18 cellular contexts compared by ENCODE assay signal in the genomic region with DNA sequence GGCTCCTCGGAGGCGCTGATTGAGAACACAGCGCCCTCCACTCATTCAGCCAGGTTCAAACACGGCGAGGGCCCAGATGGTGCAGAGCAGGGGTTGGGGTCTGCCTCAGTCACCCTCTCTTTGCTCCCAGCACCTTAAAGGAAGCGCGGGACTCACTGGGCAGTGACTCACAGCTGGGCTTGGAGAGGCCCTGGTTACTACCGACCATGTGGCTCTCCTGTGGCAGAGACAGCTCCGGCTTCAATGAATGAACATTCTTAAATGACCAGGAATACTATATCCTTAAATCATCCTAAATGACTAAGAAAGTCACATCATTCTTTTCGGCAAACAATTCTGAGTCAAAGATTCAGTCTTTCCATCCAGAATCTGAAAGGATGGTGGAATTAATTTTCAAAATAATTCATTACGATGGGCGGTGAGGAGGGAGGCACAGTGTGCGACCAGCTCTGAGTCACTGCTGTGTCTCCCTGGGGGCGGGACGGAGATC. TPM values are rescaled to one million over a fixed set of nuclear protein-coding genes. Genes with fewer than 3 reads are reported as not detected.
A peak's percentile ranks its signal among the peaks of the same experiment; 100 is the strongest.
DNase-seq lines count a peak whose midpoint lies in the region; ATAC-seq and TF ChIP-seq lines count a peak whose summit lies in the region.
"Had no signal": no experiment of that assay in that cellular context is flagged by ENCODE, and none has a peak within 500 bp of the region (broad histone marks: within the 10 kb centered on the region; RNA-seq: fewer than 3 reads in every experiment).

No MANE protein-coding gene starts in this region.

- in situ Hi-C loops in IMR-90 (cut with MboI; ENCODE audit: low sequenced_read_pairs) = no loop called here

- H2BK5ac ChIP-seq in IMR-90 (ENCODE audit: low read depth, low read length, poor library complexity, severe bottlenecking) = no peak overlapping the region

- TF ChIP-seq RAD21 in IMR-90 (IDR thresholded peaks at IDR 0.05; ENCODE audit: low read length) = no peak

- ATAC-seq in activated T-cell treated with anti-CD3 and anti-CD28 coated beads, Interleukin-2, amount 50 U/mL, for 72 hours (replicated peaks in 1 of 2) = no peak
- no peak for ATAC-seq in IMR-90 (ENCODE audit: low read depth)
- ATAC-seq: stimulated activated naive CD8-positive, alpha-beta T cell treated with anti-CD3 and anti-CD28 coated beads, Interleukin-15, amount 100 ng/mL, for 72 hours had no signal

- H4K5ac ChIP-seq in IMR-90 (ENCODE audit: low read depth, low read length) = no peak overlapping the region

- H3K4me2 ChIP-seq in IMR-90 (ENCODE audit: low read depth, low read length) (no peak overlapping the region), osteoblast (ENCODE audit: insufficient read depth, low read length) (no peak overlapping the region)

- H2AK5ac ChIP-seq in IMR-90 (ENCODE audit: low read depth, low read length) = no peak overlapping the region

- no peak overlapping the region for H4K8ac ChIP-seq in IMR-90 (ENCODE audit: low read depth in 2 of 2, low read length in 2 of 2)

- H3K36me3 Mint-ChIP-seq in activated T-cell treated with anti-CD3 and anti-CD28 coated beads, Interleukin-2, amount 50 U/mL, for 24 hours (ENCODE audit: low read depth) = peaks cover 79% of the 10 kb centered on the region
- H3K36me3 Mint-ChIP-seq in activated T-cell treated with anti-CD3 and anti-CD28 coated beads, Interleukin-2, amount 50 U/mL, for 72 hours (ENCODE audit: insufficient read depth in 2 of 2) = peaks cover 5 to 16% of the 10 kb centered on the region in 2 donors
- H3K36me3 Mint-ChIP-seq in endothelial cell (ENCODE audit: low read depth, unreplicated experiment) = peaks cover 31% of the 10 kb centered on the region

- H3K9me3 Mint-ChIP-seq in activated T-cell treated with anti-CD3 and anti-CD28 coated beads, Interleukin-2, amount 50 U/mL, for 24 hours = no peaks in the 10 kb centered on the region
- H3K9me3 Mint-ChIP-seq in activated T-cell treated with anti-CD3 and anti-CD28 coated beads, Interleukin-2, amount 50 U/mL, for 72 hours = no peaks in the 10 kb centered on the region
- H3K9me3 Mint-ChIP-seq in endothelial cell (ENCODE audit: unreplicated experiment) = no peaks in the 10 kb centered on the region
- H3K9me3 Mint-ChIP-seq: dendritic cell treated with granulocyte-macrophage colony-stimulating factor and Interleukin-4, amounts not matched to agents 40 ng/mL and 50 ng/mL, for 4 days; stimulated activated naive CD8-positive, alpha-beta T cell treated with anti-CD3 and anti-CD28 coated beads, Interleukin-15, amount 100 ng/mL, for 72 hours had no signal

- dilution Hi-C loops in IMR-90 (cut with HindIII; ENCODE audit: low sequenced_read_pairs, unreplicated experiment) = no loop called here

- H3K27ac ChIP-seq in IMR-90 (ENCODE audit: insufficient read depth, low read length) (no peak overlapping the region), osteoblast (ENCODE audit: low read depth, low read length) (peak overlapping the region; percentile 6)
- H3K27ac ChIP-seq: breast epithelium had no signal

- no peak overlapping the region for H3K56ac ChIP-seq in IMR-90 (ENCODE audit: extremely low read depth, insufficient read depth, low read length)

- intact Hi-C loops in IMR-90 (cut with micrococcal nuclease) = no loop called here

- no peaks in the 10 kb centered on the region for H3K27me3 ChIP-seq in IMR-90 (ENCODE audit: control insufficient read depth, insufficient read depth, low read length)
- H3K27me3 ChIP-seq in osteoblast (ENCODE audit: insufficient read depth, low read length) = no peaks in the 10 kb centered on the region
- H3K27me3 ChIP-seq in H7 (ENCODE audit: control insufficient read depth, insufficient read depth, low read length) = peaks cover 3% of the 10 kb centered on the region; the same call in 1 of the 2 replicates
- H3K27me3 ChIP-seq: breast epithelium, upper lobe of left lung had no signal

- peaks cover 3 to 60% of the 10 kb centered on the region in 2 experiments for H3K79me1 ChIP-seq in IMR-90 (ENCODE audit: low read depth in 1 of 2, low read length in 2 of 2)

- 94% methylated on average over 10 of the region's 15 CpGs; no CpG with 5 or more reads in 1 of the 2 experiments for WGBS in IMR-90 (ENCODE audit: extremely low coverage in 2 of 2, insufficient read length in 1 of 2), 2 experiments

- TSS peak; percentile 80 for BruUV-seq in IMR-90 (replicated peaks; lab: Mats Ljungman, UMichigan)

- no peak overlapping the region for H3K4me3 ChIP-seq in IMR-90 (ENCODE audit: insufficient read depth, low read depth, low read length)
- H3K4me3 ChIP-seq in osteoblast (ENCODE audit: insufficient read depth, low read length) = no peak overlapping the region
- H3K4me3 ChIP-seq in H7 (ENCODE audit: insufficient read depth, low read depth, low read length) = no peak overlapping the region
- H3K4me3 ChIP-seq: breast epithelium, lung, upper lobe of left lung had no signal

- H3K23ac ChIP-seq in IMR-90 (ENCODE audit: low read depth, low read length) = no peak overlapping the region

- TF ChIP-seq POLR2A in IMR-90 (IDR thresholded peaks at IDR 0.05; ENCODE audit: low read depth, low read length) = no peak

- no peak overlapping the region for H2BK120ac ChIP-seq in IMR-90 (ENCODE audit: low read depth, low read length)

- H2BK20ac ChIP-seq in IMR-90 (ENCODE audit: low read depth, low read length) = no peak overlapping the region

- no peak overlapping the region for H2AK9ac ChIP-seq in IMR-90 (replicated peaks; ENCODE audit: low read depth, low read length, poor library complexity)

- H3K14ac ChIP-seq in IMR-90 (replicated peaks; ENCODE audit: low read depth, low read length) = no peak overlapping the region

- peaks cover 33% of the 10 kb centered on the region for H3K79me2 ChIP-seq in osteoblast (ENCODE audit: insufficient read depth, low read length)

- no peak overlapping the region for H3K9ac ChIP-seq in IMR-90 (ENCODE audit: low read depth, low read length)

- H4K20me1 ChIP-seq in IMR-90 (ENCODE audit: insufficient read depth, low read length) (peaks cover 52% of the 10 kb centered on the region), osteoblast (ENCODE audit: insufficient read depth, low read length) (peaks cover 70% of the 10 kb centered on the region)

- H2AFZ ChIP-seq in IMR-90 (replicated peaks; ENCODE audit: low read length, poor library complexity) (peak overlapping the region; percentile 40), osteoblast (ENCODE audit: low read length) (no peak overlapping the region)

- TF ChIP-seq CTCF in IMR-90 (conservative IDR thresholded peaks at IDR 0.05; ENCODE audit: low read depth, low read length) (no peak), endothelial cell (IDR thresholded peaks at IDR 0.05; ENCODE audit: unreplicated experiment) (no peak), osteoblast (IDR thresholded peaks at IDR 0.05; ENCODE audit: extremely low read depth, low read depth, low read length) (no peak)

- H4K91ac ChIP-seq in IMR-90 (ENCODE audit: insufficient read depth, low read depth, low read length) = no peak overlapping the region

- no peak overlapping the region for H2BK15ac ChIP-seq in IMR-90 (ENCODE audit: low read depth, low read length)

- no peak overlapping the region for H3K18ac ChIP-seq in IMR-90 (ENCODE audit: low read depth, low read length)

- POLR2A ChIA-PET in IMR-90 (lab: Charles Lee; ENCODE audit: unreplicated experiment) = no interaction called here

- CTCF ChIA-PET in IMR-90 (lab: Yijun Ruan, JAX) = no interaction called here

- no peak overlapping the region for H3K4me3 Mint-ChIP-seq in activated T-cell treated with anti-CD3 and anti-CD28 coated beads, Interleukin-2, amount 50 U/mL, for 24 hours
- peak overlapping the region in 1 of 2 donors; percentile 52 for H3K4me3 Mint-ChIP-seq in activated T-cell treated with anti-CD3 and anti-CD28 coated beads, Interleukin-2, amount 50 U/mL, for 72 hours
- H3K4me3 Mint-ChIP-seq in endothelial cell (ENCODE audit: unreplicated experiment) = peak overlapping the region; percentile 81
- H3K4me3 Mint-ChIP-seq: dendritic cell treated with granulocyte-macrophage colony-stimulating factor and Interleukin-4, amounts not matched to agents 40 ng/mL and 50 ng/mL, for 4 days; stimulated activated naive CD8-positive, alpha-beta T cell treated with anti-CD3 and anti-CD28 coated beads, Interleukin-15, amount 100 ng/mL, for 72 hours had no signal

- no peaks in the 10 kb centered on the region for H3K27me3 Mint-ChIP-seq in activated T-cell treated with anti-CD3 and anti-CD28 coated beads, Interleukin-2, amount 50 U/mL, for 24 hours
- no peaks in the 10 kb centered on the region for H3K27me3 Mint-ChIP-seq in activated T-cell treated with anti-CD3 and anti-CD28 coated beads, Interleukin-2, amount 50 U/mL, for 72 hours (ENCODE audit: low read depth)
- H3K27me3 Mint-ChIP-seq in endothelial cell (ENCODE audit: unreplicated experiment) = peaks cover 25% of the 10 kb centered on the region
- H3K27me3 Mint-ChIP-seq: stimulated activated naive CD8-positive, alpha-beta T cell treated with anti-CD3 and anti-CD28 coated beads, Interleukin-15, amount 100 ng/mL, for 72 hours had no signal

- H3K36me3 ChIP-seq in IMR-90 (ENCODE audit: control insufficient read depth, insufficient read depth, low read length) (peaks cover 60% of the 10 kb centered on the region), osteoblast (ENCODE audit: insufficient read depth, low read length) (peaks cover 64% of the 10 kb centered on the region), H7 (replicated peaks; ENCODE audit: control insufficient read depth, insufficient read depth, low read length) (peaks cover 33% of the 10 kb centered on the region)

- H3K4me1 Mint-ChIP-seq in activated T-cell treated with anti-CD3 and anti-CD28 coated beads, Interleukin-2, amount 50 U/mL, for 24 hours (ENCODE audit: low read depth) = peaks cover 27% of the 10 kb centered on the region
- H3K4me1 Mint-ChIP-seq in activated T-cell treated with anti-CD3 and anti-CD28 coated beads, Interleukin-2, amount 50 U/mL, for 72 hours (ENCODE audit: low read depth) = peaks cover 21% of the 10 kb centered on the region
- H3K4me1 Mint-ChIP-seq in endothelial cell (ENCODE audit: unreplicated experiment) = peaks cover 16% of the 10 kb centered on the region

- H3K27ac Mint-ChIP-seq in activated T-cell treated with anti-CD3 and anti-CD28 coated beads, Interleukin-2, amount 50 U/mL, for 24 hours = peak overlapping the region; percentile 59
- H3K27ac Mint-ChIP-seq in activated T-cell treated with anti-CD3 and anti-CD28 coated beads, Interleukin-2, amount 50 U/mL, for 72 hours = no peak overlapping the region
- no peak overlapping the region for H3K27ac Mint-ChIP-seq in endothelial cell (ENCODE audit: unreplicated experiment)
- H3K27ac Mint-ChIP-seq: dendritic cell treated with granulocyte-macrophage colony-stimulating factor and Interleukin-4, amounts not matched to agents 40 ng/mL and 50 ng/mL, for 4 days; stimulated activated naive CD8-positive, alpha-beta T cell treated with anti-CD3 and anti-CD28 coated beads, Interleukin-15, amount 100 ng/mL, for 72 hours had no signal

- no peak for DNase-seq in activated T-cell treated with anti-CD3 and anti-CD28 coated beads, Interleukin-2, amount 50 U/mL, for 24 hours
- DNase-seq in activated T-cell treated with anti-CD3 and anti-CD28 coated beads, Interleukin-2, amount 50 U/mL, for 72 hours = no peak
- DNase-seq in IMR-90 (peak; percentile 54), endothelial cell (ENCODE audit: low spot score) (no peak), osteoblast (ENCODE audit: insufficient read length, low spot score, missing footprints) (no peak), H7 (no peak)
- DNase-seq in stimulated activated CD4-positive, alpha-beta T cell treated with anti-CD3 and anti-CD28 coated beads, Interleukin-2, amount 100 ng/mL, for 24 hours = no peak
- DNase-seq in activated CD4-positive, alpha-beta T cell treated with anti-CD3 and anti-CD28 coated beads for 1 hour = no peak
- DNase-seq: activated naive CD4-positive, alpha-beta T cell; CD4-positive, CD25-positive, alpha-beta regulatory T cell; MV-4-11; NCI-H2029; Right ventricle myocardium superior; stimulated activated naive CD8-positive, alpha-beta T cell treated with anti-CD3 and anti-CD28 coated beads, Interleukin-15, amount 100 ng/mL, for 72 hours; upper lobe of left lung had no signal

- H3K9me3 ChIP-seq in IMR-90 (ENCODE audit: control insufficient read depth, insufficient read depth, low read length) (no peaks in the 10 kb centered on the region), osteoblast (ENCODE audit: low read depth, low read length) (no peaks in the 10 kb centered on the region)
- H3K9me3 ChIP-seq: breast epithelium, upper lobe of left lung had no signal

- H3K9me1 ChIP-seq in IMR-90 (ENCODE audit: insufficient read depth, low read length) = peaks cover 8% of the 10 kb centered on the region; the same call in 1 of the 2 replicates

- no peak overlapping the region for H3K4ac ChIP-seq in IMR-90 (ENCODE audit: low read depth, low read length)

- H3K4me1 ChIP-seq in IMR-90 (ENCODE audit: control insufficient read depth, insufficient read depth, low read length) (peaks cover 7% of the 10 kb centered on the region), osteoblast (ENCODE audit: insufficient read depth, low read length) (peaks cover 27% of the 10 kb centered on the region)

RNA-seq across cellular contexts. Expression of gene INPP5E, which starts 1.6 kb away (rescaled TPM):
- 10 to 100 TPM; 17.2 to 20.1 TPM for total RNA-seq in activated T-cell treated with anti-CD3 and anti-CD28 coated beads, Interleukin-2, amount 50 U/mL, for 72 hours
- 1.6 and 1.9 TPM in 2 replicates for total RNA-seq in IMR-90 (2012; rRNA removed)
- 9.4 and 11.0 TPM in 2 replicates for polyA plus RNA-seq in IMR-90 (2012; rRNA removed)
- polyA plus RNA-seq in IMR-90 (2012; cell fraction: cytosol; rRNA removed) = 6.8 and 9.8 TPM in 2 replicates
- 46.1 and 80.7 TPM in 2 replicates for polyA plus RNA-seq in IMR-90 (2012; cell fraction: nucleus; rRNA removed; ENCODE audit: low replicate concordance)
- 23.6 TPM for total RNA-seq in endothelial cell (ENCODE audit: unreplicated experiment)
- 7.4 and 8.3 TPM in 2 replicates for total RNA-seq in osteoblast
- 12.4 and 15.2 TPM in 2 replicates for total RNA-seq in H7 (2014; rRNA removed; shearing (Covaris generic))

RNA-seq across cellular contexts. Expression of gene PMPCA, which starts 30.8 kb away (rescaled TPM):
- 10 to 100 TPM; 61.9 to 62.7 TPM for total RNA-seq in activated T-cell treated with anti-CD3 and anti-CD28 coated beads, Interleukin-2, amount 50 U/mL, for 72 hours
- total RNA-seq in IMR-90 (2012; rRNA removed) (62.6 and 86.7 TPM in 2 replicates), endothelial cell (ENCODE audit: unreplicated experiment) (61.3 TPM), osteoblast (36.8 and 39.1 TPM in 2 replicates)
- polyA plus RNA-seq in IMR-90 (2012; rRNA removed) = 95.8 and 102 TPM in 2 replicates
- polyA plus RNA-seq in IMR-90 (2012; cell fraction: cytosol; rRNA removed) = 61.2 and 75.2 TPM in 2 replicates
- 216 and 222 TPM in 2 replicates for polyA plus RNA-seq in IMR-90 (2012; cell fraction: nucleus; rRNA removed; ENCODE audit: low replicate concordance)
- 95.7 and 100 TPM in 2 replicates for total RNA-seq in H7 (2014; rRNA removed; shearing (Covaris generic))

RNA-seq across cellular contexts. Expression of gene ENTR1, which starts 30.8 kb away (rescaled TPM):
- total RNA-seq in activated T-cell treated with anti-CD3 and anti-CD28 coated beads, Interleukin-2, amount 50 U/mL, for 72 hours = 10 to 100 TPM; 47.2 to 70.6 TPM
- total RNA-seq in IMR-90 (2012; rRNA removed) = 14.5 and 17.2 TPM in 2 replicates
- polyA plus RNA-seq in IMR-90 (2012; rRNA removed) = 34.9 and 37.3 TPM in 2 replicates
- 30.9 and 32.0 TPM in 2 replicates for polyA plus RNA-seq in IMR-90 (2012; cell fraction: cytosol; rRNA removed)
- 139 and 181 TPM in 2 replicates for polyA plus RNA-seq in IMR-90 (2012; cell fraction: nucleus; rRNA removed; ENCODE audit: low replicate concordance)
- total RNA-seq in endothelial cell (ENCODE audit: unreplicated experiment) = 45.0 TPM
- 37.4 and 40.2 TPM in 2 replicates for total RNA-seq in osteoblast
- 116 and 141 TPM in 2 replicates for total RNA-seq in H7 (2014; rRNA removed; shearing (Covaris generic))

RNA-seq across cellular contexts. Expression of gene SNAPC4, which starts 41.3 kb away (rescaled TPM):
- total RNA-seq in activated T-cell treated with anti-CD3 and anti-CD28 coated beads, Interleukin-2, amount 50 U/mL, for 72 hours = 10 to 100 TPM; 10.9 to 14.3 TPM
- 2.5 and 3.1 TPM in 2 replicates for total RNA-seq in IMR-90 (2012; rRNA removed)
- 6.5 and 7.6 TPM in 2 replicates for polyA plus RNA-seq in IMR-90 (2012; rRNA removed)
- 3.2 and 3.7 TPM in 2 replicates for polyA plus RNA-seq in IMR-90 (2012; cell fraction: cytosol; rRNA removed)
- 42.0 and 62.6 TPM in 2 replicates for polyA plus RNA-seq in IMR-90 (2012; cell fraction: nucleus; rRNA removed; ENCODE audit: low replicate concordance)
- total RNA-seq in endothelial cell (ENCODE audit: unreplicated experiment) = 13.5 TPM
- total RNA-seq in osteoblast = 8.0 and 9.0 TPM in 2 replicates
- 13.3 and 14.0 TPM in 2 replicates for total RNA-seq in H7 (2014; rRNA removed; shearing (Covaris generic))

RNA-seq across cellular contexts. Expression of gene SEC16A, which starts 41.6 kb away (rescaled TPM):
- total RNA-seq in activated T-cell treated with anti-CD3 and anti-CD28 coated beads, Interleukin-2, amount 50 U/mL, for 72 hours = 10 to 100 TPM; 69.5 to 74.5 TPM
- 12.2 and 12.8 TPM in 2 replicates for total RNA-seq in IMR-90 (2012; rRNA removed)
- 42.2 and 48.1 TPM in 2 replicates for polyA plus RNA-seq in IMR-90 (2012; rRNA removed)
- 26.9 and 29.1 TPM in 2 replicates for polyA plus RNA-seq in IMR-90 (2012; cell fraction: cytosol; rRNA removed)
- polyA plus RNA-seq in IMR-90 (2012; cell fraction: nucleus; rRNA removed; ENCODE audit: low replicate concordance) = 106 and 130 TPM in 2 replicates
- 79.5 TPM for total RNA-seq in endothelial cell (ENCODE audit: unreplicated experiment)
- total RNA-seq in osteoblast = 36.8 and 38.4 TPM in 2 replicates
- 17.7 and 23.2 TPM in 2 replicates for total RNA-seq in H7 (2014; rRNA removed; shearing (Covaris generic))
